ENCODE assay signal across 8 cellular contexts in genomic region chr11:72781063-72781312, GRCh38. TPM values are rescaled to one million over a fixed set of nuclear protein-coding genes. Genes with fewer than 3 reads are reported as not detected.
A peak's percentile ranks its signal among the peaks of the same experiment; 100 is the strongest.
DNase-seq lines count a peak whose midpoint lies in the region; ATAC-seq, FAIRE-seq and TF ChIP-seq lines count a peak whose summit lies in the region.

No MANE protein-coding gene starts in this region.

- no peak for ATAC-seq in activated T-cell treated with anti-CD3 and anti-CD28 coated beads, Interleukin-2, amount 50 U/mL, for 72 hours (replicated peaks in 1 of 2)
- ATAC-seq in HepG2: no peak
- peak; percentile 2 to 5 for ATAC-seq in upper lobe of left lung (ENCODE audit: low FRiP score in 2 of 2)
- ATAC-seq in GM19023 (IDR thresholded peaks at IDR 0.05; ENCODE audit: unreplicated experiment): no peak

- H3K9me3 ChIP-seq in HepG2 (ENCODE audit: low read length) (no peaks in the 10 kb centered on the region), upper lobe of left lung (no peaks in the 10 kb centered on the region)

- peaks cover 28% of the 10 kb centered on the region for H3K79me2 ChIP-seq in HepG2 (ENCODE audit: insufficient read depth, low read length)

- H2AFZ ChIP-seq in HepG2 (ENCODE audit: low read length): no peak overlapping the region

- H3K27me3 ChIP-seq in HepG2 (ENCODE audit: control insufficient read depth in 1 of 2, insufficient read depth in 2 of 2, low read length in 2 of 2) (no peaks in the 10 kb centered on the region; a peak in 1 of 5 replicates), upper lobe of left lung (no peaks in the 10 kb centered on the region)

- no peaks in the 10 kb centered on the region for H3K36me3 Mint-ChIP-seq in activated T-cell treated with anti-CD3 and anti-CD28 coated beads, Interleukin-2, amount 50 U/mL, for 72 hours (ENCODE audit: insufficient read depth in 2 of 2)

- no peak for TF ChIP-seq CTCF in HepG2 (CRISPR knock-in tag; IDR thresholded peaks at IDR 0.05)
- no peak for TF ChIP-seq CTCF in upper lobe of left lung (IDR thresholded peaks at IDR 0.05)
- no peak for TF ChIP-seq CTCF in GM10266 (IDR thresholded peaks at IDR 0.05; ENCODE audit: control insufficient read depth, insufficient read depth, low read depth, missing control alignments)

- no TSS peak for BruUV-seq in HepG2 (replicated peaks; lab: Mats Ljungman, UMichigan)

- H3K4me1 Mint-ChIP-seq in activated T-cell treated with anti-CD3 and anti-CD28 coated beads, Interleukin-2, amount 50 U/mL, for 72 hours (ENCODE audit: low read depth): peaks cover 20% of the 10 kb centered on the region

- no peak for TF ChIP-seq RAD21 in HepG2 (CRISPR knock-in tag; IDR thresholded peaks at IDR 0.05)

- WGBS in HepG2 (ENCODE audit: low lambda C conversion rate): 0% methylated on average over 1 of the region's 17 CpGs
- 58% methylated on average over 9 of the region's 17 CpGs; no CpG with 5 or more reads in 1 of the 2 donors for WGBS in upper lobe of left lung, 2 donors

- H3K4me2 ChIP-seq in HepG2 (ENCODE audit: low read depth, low read length): peak overlapping the region; percentile 90

- peak overlapping the region; percentile 71 for H3K9ac ChIP-seq in HepG2 (ENCODE audit: insufficient read depth, low read depth, low read length)

- intact Hi-C loops in HepG2 (cut with micrococcal nuclease; ENCODE audit: unreplicated experiment): no loop called here

- CTCF ChIA-PET in HepG2 (lab: Yijun Ruan, JAX; ENCODE audit: low intra/inter-chr PET ratio, low total read pairs): no interaction called here

- H3K27ac ChIP-seq in angular gyrus (ENCODE audit: low read depth, low read length) (peak overlapping the region; percentile 4), HepG2 (ENCODE audit: extremely low read length, insufficient read depth, low read length) (peak overlapping the region; percentile 70), upper lobe of left lung (peak overlapping the region; percentile 59 to 89 (median 79))

- POLR2A ChIA-PET in HepG2 (lab: Yijun Ruan, JAX): interaction anchor here (0.8 to 10.0 kb wide), 4 partner anchors 12 to 56 kb away, joined by 3 to 103 read pairs (median 19); partner anchors contain the start of gene STARD10

- H3K27me3 Mint-ChIP-seq in activated T-cell treated with anti-CD3 and anti-CD28 coated beads, Interleukin-2, amount 50 U/mL, for 72 hours (ENCODE audit: low read depth): no peaks in the 10 kb centered on the region

- H3K4me3 ChIP-seq in HepG2 (replicated peaks in 1 of 3; ENCODE audit: insufficient read depth in 1 of 3, low read depth in 2 of 3, low read length in 3 of 3) (peak overlapping the region; percentile 81 to 88 (median 87)), upper lobe of left lung (peak overlapping the region; percentile 23 to 83 (median 80))

- no peak for TF ChIP-seq POLR2A in HepG2 (IDR thresholded peaks at IDR 0.05; ENCODE audit: insufficient read depth in 1 of 2, low read depth in 2 of 2, low read length in 2 of 2)
- peak in 1 of 4 donors; percentile 46 for TF ChIP-seq POLR2A in upper lobe of left lung (IDR thresholded peaks at IDR 0.05)

- H3K36me3 ChIP-seq in HepG2 (replicated peaks in 1 of 2; ENCODE audit: control insufficient read depth in 1 of 2, insufficient read depth in 2 of 2, low read length in 2 of 2) (no peaks in the 10 kb centered on the region; a peak in 1 of 5 replicates), upper lobe of left lung (no peaks in the 10 kb centered on the region)

- H4K20me1 ChIP-seq in HepG2 (ENCODE audit: insufficient read depth, low read length): peaks cover 7% of the 10 kb centered on the region; the same call in 1 of the 2 replicates

- no peak for FAIRE-seq in HepG2 (lab: Jason Lieb, UNC)

- H3K9me3 Mint-ChIP-seq in activated T-cell treated with anti-CD3 and anti-CD28 coated beads, Interleukin-2, amount 50 U/mL, for 72 hours: no peaks in the 10 kb centered on the region

- in situ Hi-C loops in HepG2 (cut with HindIII; ENCODE audit: extremely low pct_ligation_motif_present, low pct_unique_long_range_greater_than_20kb): no loop called here

- DNase-seq in activated T-cell treated with anti-CD3 and anti-CD28 coated beads, Interleukin-2, amount 50 U/mL, for 72 hours: no peak
- no peak for DNase-seq in activated T-cell treated with anti-CD3 and anti-CD28 coated beads, Interleukin-2, amount 50 U/mL, for 1 hour
- DNase-seq in HepG2 (ENCODE audit: low spot score) (no peak), upper lobe of left lung (peak; percentile 51 to 88), GM10266 (ENCODE audit: extremely low spot score) (no peak), NCI-H2171 (lab: John Stamatoyannopoulos, UW) (no peak)

- H3K4me3 Mint-ChIP-seq in activated T-cell treated with anti-CD3 and anti-CD28 coated beads, Interleukin-2, amount 50 U/mL, for 72 hours: peak overlapping the region; percentile 51 to 82

- TF ChIP-seq EP300 in HepG2 (IDR thresholded peaks at IDR 0.05; ENCODE audit: low read depth in 2 of 2, low read length in 2 of 2): no peak
- no peak for TF ChIP-seq EP300 in HepG2 (CRISPR knock-in tag; IDR thresholded peaks at IDR 0.05; ENCODE audit: borderline replicate concordance)
- no peak for TF ChIP-seq EP300 in upper lobe of left lung (IDR thresholded peaks at IDR 0.05)

- H3K4me1 ChIP-seq in HepG2 (ENCODE audit: insufficient read depth, low read length) (peaks cover 90% of the 10 kb centered on the region), upper lobe of left lung (peaks cover 40 to 65% (median 53%) of the 10 kb centered on the region in 4 donors)

- H3K27ac Mint-ChIP-seq in activated T-cell treated with anti-CD3 and anti-CD28 coated beads, Interleukin-2, amount 50 U/mL, for 72 hours: no peak overlapping the region

RNA-seq across cellular contexts. Expression of gene STARD10, which starts 12.9 kb away (rescaled TPM):
- 10 to 100 TPM; 31.9 to 41.3 TPM for total RNA-seq in activated T-cell treated with anti-CD3 and anti-CD28 coated beads, Interleukin-2, amount 50 U/mL, for 72 hours
- total RNA-seq in HepG2 (2016; rRNA removed; fragmentation: Illumina TruSeq; extraction: Trizol): 248 and 341 TPM in 2 replicates
- total RNA-seq in HepG2 (2016; cell fraction: cytosol; rRNA removed; fragmentation: Illumina TruSeq; extraction: Trizol; ENCODE audit: low read depth): 1,658 and 1,675 TPM in 2 replicates
- total RNA-seq in HepG2 (2016; cell fraction: insoluble cytoplasmic fraction; rRNA removed; fragmentation: Illumina TruSeq; extraction: Trizol): 231 and 367 TPM in 2 replicates
- total RNA-seq in HepG2 (2016; cell fraction: membrane; rRNA removed; fragmentation: Illumina TruSeq; extraction: Trizol): 1,130 and 1,245 TPM in 2 replicates
- total RNA-seq in HepG2 (2016; cell fraction: nucleus; rRNA removed; fragmentation: Illumina TruSeq; extraction: Trizol): 138 and 147 TPM in 2 replicates
- polyA plus RNA-seq in HepG2 (2011; rRNA removed): 260 and 311 TPM in 2 replicates
- polyA plus RNA-seq in HepG2 (2011; cell fraction: cytosol; rRNA removed): 248 and 317 TPM in 2 replicates
- 146 and 149 TPM in 2 replicates for polyA plus RNA-seq in HepG2 (2011; cell fraction: nucleus; rRNA removed)
- 146 and 179 TPM in 2 replicates for polyA plus RNA-seq in HepG2 (2012)
- polyA plus RNA-seq in HepG2 (2016; cell fraction: cytosol; fragmentation: Illumina TruSeq; extraction: Trizol; ENCODE audit: low read depth): 2,121 and 2,355 TPM in 2 replicates
- 324 and 400 TPM in 2 replicates for polyA plus RNA-seq in HepG2 (2016; cell fraction: insoluble cytoplasmic fraction; fragmentation: Illumina TruSeq; extraction: Trizol; ENCODE audit: low read depth)
- 1,491 and 1,549 TPM in 2 replicates for polyA plus RNA-seq in HepG2 (2016; cell fraction: membrane; fragmentation: Illumina TruSeq; extraction: Trizol; ENCODE audit: low read depth)
- 357 and 378 TPM in 2 replicates for polyA plus RNA-seq in HepG2 (2016; cell fraction: nucleus; fragmentation: Illumina TruSeq; extraction: Trizol; ENCODE audit: insufficient read depth, low read depth)
- 15.4 and 222 TPM in 2 replicates for polyA minus RNA-seq in HepG2 (2011; rRNA and poly(A)+ RNA removed; ENCODE audit: low replicate concordance)
- polyA minus RNA-seq in HepG2 (2011; cell fraction: cytosol; rRNA and poly(A)+ RNA removed): 77.0 and 88.8 TPM in 2 replicates
- polyA minus RNA-seq in HepG2 (2011; cell fraction: nucleus; rRNA and poly(A)+ RNA removed): 41.4 and 44.8 TPM in 2 replicates
- total RNA-seq in upper lobe of left lung: 100 to 1,000 TPM in 5 of 6 donors, 10 to 100 TPM in 1; 93.2 to 227 (median 151) TPM

RNA-seq across cellular contexts. Expression of gene ARAP1, which starts 28.8 kb away (rescaled TPM):
- total RNA-seq in activated T-cell treated with anti-CD3 and anti-CD28 coated beads, Interleukin-2, amount 50 U/mL, for 72 hours: 10 to 100 TPM; 81.7 to 93.4 TPM
- total RNA-seq in HepG2 (2016; rRNA removed; fragmentation: Illumina TruSeq; extraction: Trizol): 55.2 and 55.5 TPM in 2 replicates
- total RNA-seq in HepG2 (2016; cell fraction: cytosol; rRNA removed; fragmentation: Illumina TruSeq; extraction: Trizol; ENCODE audit: low read depth): 21.9 TPM in 2 replicates
- total RNA-seq in HepG2 (2016; cell fraction: insoluble cytoplasmic fraction; rRNA removed; fragmentation: Illumina TruSeq; extraction: Trizol): 49.1 and 52.3 TPM in 2 replicates
- 15.6 and 18.1 TPM in 2 replicates for total RNA-seq in HepG2 (2016; cell fraction: membrane; rRNA removed; fragmentation: Illumina TruSeq; extraction: Trizol)
- total RNA-seq in HepG2 (2016; cell fraction: nucleus; rRNA removed; fragmentation: Illumina TruSeq; extraction: Trizol): 76.5 and 77.3 TPM in 2 replicates
- 43.2 and 64.0 TPM in 2 replicates for polyA plus RNA-seq in HepG2 (2011; rRNA removed)
- 27.5 and 37.2 TPM in 2 replicates for polyA plus RNA-seq in HepG2 (2011; cell fraction: cytosol; rRNA removed)
- polyA plus RNA-seq in HepG2 (2011; cell fraction: nucleus; rRNA removed): 341 and 362 TPM in 2 replicates
- polyA plus RNA-seq in HepG2 (2012): 33.2 and 39.7 TPM in 2 replicates
- polyA plus RNA-seq in HepG2 (2016; cell fraction: cytosol; fragmentation: Illumina TruSeq; extraction: Trizol; ENCODE audit: low read depth): 2.2 and 3.2 TPM in 2 replicates
- 40.0 and 49.8 TPM in 2 replicates for polyA plus RNA-seq in HepG2 (2016; cell fraction: insoluble cytoplasmic fraction; fragmentation: Illumina TruSeq; extraction: Trizol; ENCODE audit: low read depth)
- polyA plus RNA-seq in HepG2 (2016; cell fraction: membrane; fragmentation: Illumina TruSeq; extraction: Trizol; ENCODE audit: low read depth): 5.5 and 6.6 TPM in 2 replicates
- polyA plus RNA-seq in HepG2 (2016; cell fraction: nucleus; fragmentation: Illumina TruSeq; extraction: Trizol; ENCODE audit: insufficient read depth, low read depth): 163 and 180 TPM in 2 replicates
- 42.6 and 95.7 TPM in 2 replicates for polyA minus RNA-seq in HepG2 (2011; rRNA and poly(A)+ RNA removed; ENCODE audit: low replicate concordance)
- 32.2 and 38.2 TPM in 2 replicates for polyA minus RNA-seq in HepG2 (2011; cell fraction: cytosol; rRNA and poly(A)+ RNA removed)
- polyA minus RNA-seq in HepG2 (2011; cell fraction: nucleus; rRNA and poly(A)+ RNA removed): 73.1 and 90.3 TPM in 2 replicates
- total RNA-seq in upper lobe of left lung: 1,000 to 10,000 TPM in 1 of 6 donors, 100 to 1,000 TPM in 5; 217 to 1,154 (median 269) TPM

RNA-seq across cellular contexts. Expression of gene ATG16L2, which starts 33.2 kb away (rescaled TPM):
- 10 to 100 TPM; 55.8 to 56.0 TPM for total RNA-seq in activated T-cell treated with anti-CD3 and anti-CD28 coated beads, Interleukin-2, amount 50 U/mL, for 72 hours
- total RNA-seq in HepG2 (2016; rRNA removed; fragmentation: Illumina TruSeq; extraction: Trizol): 0.79 and 6.2 TPM in 2 replicates
- total RNA-seq in HepG2 (2016; cell fraction: cytosol; rRNA removed; fragmentation: Illumina TruSeq; extraction: Trizol; ENCODE audit: low read depth): 0.71 and 1.1 TPM in 2 replicates
- 0.88 and 6.5 TPM in 2 replicates for total RNA-seq in HepG2 (2016; cell fraction: insoluble cytoplasmic fraction; rRNA removed; fragmentation: Illumina TruSeq; extraction: Trizol)
- 0.93 and 2.4 TPM in 2 replicates for total RNA-seq in HepG2 (2016; cell fraction: membrane; rRNA removed; fragmentation: Illumina TruSeq; extraction: Trizol)
- total RNA-seq in HepG2 (2016; cell fraction: nucleus; rRNA removed; fragmentation: Illumina TruSeq; extraction: Trizol): 11.6 and 12.0 TPM in 2 replicates
- 14.8 and 19.3 TPM in 2 replicates for polyA plus RNA-seq in HepG2 (2011; rRNA removed)
- polyA plus RNA-seq in HepG2 (2011; cell fraction: cytosol; rRNA removed): 2.1 and 3.0 TPM in 2 replicates
- 251 and 263 TPM in 2 replicates for polyA plus RNA-seq in HepG2 (2011; cell fraction: nucleus; rRNA removed)
- 8.2 and 9.1 TPM in 2 replicates for polyA plus RNA-seq in HepG2 (2012)
- 0.28 and 0.58 TPM in 2 replicates for polyA plus RNA-seq in HepG2 (2016; cell fraction: cytosol; fragmentation: Illumina TruSeq; extraction: Trizol; ENCODE audit: low read depth)
- 0.75 and 1.2 TPM in 2 replicates for polyA plus RNA-seq in HepG2 (2016; cell fraction: insoluble cytoplasmic fraction; fragmentation: Illumina TruSeq; extraction: Trizol; ENCODE audit: low read depth)
- 0.56 and 0.72 TPM in 2 replicates for polyA plus RNA-seq in HepG2 (2016; cell fraction: membrane; fragmentation: Illumina TruSeq; extraction: Trizol; ENCODE audit: low read depth)
- polyA plus RNA-seq in HepG2 (2016; cell fraction: nucleus; fragmentation: Illumina TruSeq; extraction: Trizol; ENCODE audit: insufficient read depth, low read depth): 31.9 and 32.0 TPM in 2 replicates
- 9.4 and 19.0 TPM in 2 replicates for polyA minus RNA-seq in HepG2 (2011; rRNA and poly(A)+ RNA removed; ENCODE audit: low replicate concordance)
- 0.69 and 0.97 TPM in 2 replicates for polyA minus RNA-seq in HepG2 (2011; cell fraction: cytosol; rRNA and poly(A)+ RNA removed)
- polyA minus RNA-seq in HepG2 (2011; cell fraction: nucleus; rRNA and poly(A)+ RNA removed): 25.1 and 27.8 TPM in 2 replicates
- 100 to 1,000 TPM in 3 of 6 donors, 10 to 100 TPM in 3; 39.5 to 354 (median 86.4) TPM for total RNA-seq in upper lobe of left lung

Comparison
In these comparisons a context has a peak if more than half of its experiments do, and no peak if none do; other contexts are left out.
1. ATAC-seq: peak in upper lobe of left lung (2 of 2); none in activated T-cell treated with anti-CD3 and anti-CD28 coated beads, Interleukin-2, amount 50 U/mL, for 72 hours (0 of 2), HepG2 (single experiment) and GM19023 (single experiment).
2. DNase-seq: peak in upper lobe of left lung (2 of 2); none in activated T-cell treated with anti-CD3 and anti-CD28 coated beads, Interleukin-2, amount 50 U/mL, for 72 hours (0 of 2), activated T-cell treated with anti-CD3 and anti-CD28 coated beads, Interleukin-2, amount 50 U/mL, for 1 hour (single experiment), HepG2 (single experiment), GM10266 (single experiment) and NCI-H2171 (single experiment).
3. H3K27ac ChIP-seq: peak in every context shown above with its lines; median percentile 79 in upper lobe of left lung; 70 in HepG2; 4 in angular gyrus.